16 cellular contexts compared by ENCODE assay signal in the genomic region with DNA sequence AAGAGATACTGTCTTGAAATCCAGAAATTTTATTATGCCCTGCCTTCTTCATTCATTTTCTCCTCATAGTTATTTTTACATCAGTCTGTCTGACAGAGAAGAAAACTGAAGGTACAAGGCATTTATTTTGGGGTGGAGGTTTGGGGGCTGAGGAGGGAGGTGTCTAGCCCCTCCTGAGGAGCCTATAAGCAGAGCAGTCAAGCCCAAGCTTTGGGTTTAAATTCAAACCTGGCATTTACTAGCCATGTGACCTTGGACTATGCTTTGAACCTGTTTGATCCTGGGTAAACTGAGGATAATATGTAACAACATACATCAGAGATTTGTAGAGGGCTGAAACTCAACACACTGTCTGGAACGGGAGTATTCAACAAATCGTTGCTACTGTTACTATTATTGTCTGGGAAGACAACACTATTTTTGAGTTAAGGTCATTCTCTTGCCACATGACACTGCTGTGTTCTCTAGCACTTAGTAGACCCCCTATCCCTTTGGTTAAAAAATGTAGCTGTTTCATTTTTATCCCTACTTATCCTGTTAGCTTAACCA.
"Had no signal": no experiment of that assay in that cellular context is flagged by ENCODE, and none has a peak within 500 bp of the region (broad histone marks: within the 10 kb centered on the region; RNA-seq: fewer than 3 reads in every experiment).

No MANE protein-coding gene starts in this region.

- H3K4me1 Mint-ChIP-seq: activated CD4-positive, alpha-beta T cell treated with anti-CD3 and anti-CD28 coated beads, Interleukin-2, amount 10 ng/mL, durations not matched to agents 7 days and 5 days; activated naive CD8-positive, alpha-beta T cell treated with anti-CD3 and anti-CD28 coated beads, Interleukin-2, amount 50 U/mL, for 24 hours; memory B cell; naive thymus-derived CD8-positive, alpha-beta T cell; stimulated activated effector memory CD8-positive, alpha-beta T cell treated with anti-CD3 and anti-CD28 coated beads, Interleukin-12 subunit alpha, Interleukin-12 subunit beta, amount 100 ng/mL, for 72 hours had no signal

- H3K27ac ChIP-seq: ascending aorta had no signal

- H3K4me3 Mint-ChIP-seq: activated CD4-positive, alpha-beta T cell treated with anti-CD3 and anti-CD28 coated beads, Interleukin-2, amount 10 ng/mL, durations not matched to agents 7 days and 5 days; activated naive CD8-positive, alpha-beta T cell treated with anti-CD3 and anti-CD28 coated beads, Interleukin-2, amount 50 U/mL, for 24 hours; effector memory CD8-positive, alpha-beta T cell; memory B cell; naive thymus-derived CD8-positive, alpha-beta T cell; stimulated activated effector memory CD8-positive, alpha-beta T cell treated with anti-CD3 and anti-CD28 coated beads, Interleukin-12 subunit alpha, Interleukin-12 subunit beta, amount 100 ng/mL, for 72 hours had no signal

- H3K9me3 Mint-ChIP-seq: activated CD4-positive, alpha-beta T cell treated with anti-CD3 and anti-CD28 coated beads, Interleukin-2, amount 10 ng/mL, durations not matched to agents 7 days and 5 days; activated naive CD8-positive, alpha-beta T cell treated with anti-CD3 and anti-CD28 coated beads, Interleukin-2, amount 50 U/mL, for 24 hours; effector memory CD8-positive, alpha-beta T cell; memory B cell; naive thymus-derived CD8-positive, alpha-beta T cell; stimulated activated effector memory CD8-positive, alpha-beta T cell treated with anti-CD3 and anti-CD28 coated beads, Interleukin-12 subunit alpha, Interleukin-12 subunit beta, amount 100 ng/mL, for 72 hours had no signal

- H3K9me3 ChIP-seq: ascending aorta, mucosa of descending colon, pancreas, transverse colon had no signal

- H3K27ac Mint-ChIP-seq: activated CD4-positive, alpha-beta T cell treated with anti-CD3 and anti-CD28 coated beads, Interleukin-2, amount 10 ng/mL, durations not matched to agents 7 days and 5 days; activated naive CD8-positive, alpha-beta T cell treated with anti-CD3 and anti-CD28 coated beads, Interleukin-2, amount 50 U/mL, for 24 hours; memory B cell; stimulated activated effector memory CD8-positive, alpha-beta T cell treated with anti-CD3 and anti-CD28 coated beads, Interleukin-12 subunit alpha, Interleukin-12 subunit beta, amount 100 ng/mL, for 72 hours had no signal

- ATAC-seq: activated naive CD8-positive, alpha-beta T cell treated with anti-CD3 and anti-CD28 coated beads, Interleukin-2, amount 50 U/mL, for 24 hours; effector memory CD8-positive, alpha-beta T cell; naive thymus-derived CD8-positive, alpha-beta T cell; stimulated activated effector memory CD8-positive, alpha-beta T cell treated with anti-CD3 and anti-CD28 coated beads, Interleukin-12 subunit alpha, Interleukin-12 subunit beta, amount 100 ng/mL, for 72 hours had no signal

- H3K4me3 ChIP-seq: ascending aorta, mucosa of descending colon, pancreas, transverse colon had no signal

- H3K27me3 Mint-ChIP-seq: activated CD4-positive, alpha-beta T cell treated with anti-CD3 and anti-CD28 coated beads, Interleukin-2, amount 10 ng/mL, durations not matched to agents 7 days and 5 days; activated naive CD8-positive, alpha-beta T cell treated with anti-CD3 and anti-CD28 coated beads, Interleukin-2, amount 50 U/mL, for 24 hours; effector memory CD8-positive, alpha-beta T cell; memory B cell; naive thymus-derived CD8-positive, alpha-beta T cell had no signal

- H3K27me3 ChIP-seq: ascending aorta, pancreas, transverse colon had no signal

- H3K36me3 ChIP-seq: pancreas, transverse colon had no signal

- DNase-seq: activated CD4-positive, alpha-beta T cell treated with anti-CD3 and anti-CD28 coated beads, Interleukin-2, amount 10 ng/mL, durations not matched to agents 7 days and 5 days; activated CD8-positive, alpha-beta memory T cell treated with anti-CD3 and anti-CD28 coated beads, Interleukin-2, amount 50 U/mL, for 48 hours; activated naive CD4-positive, alpha-beta T cell treated with Interleukin-2 at 50 U/mL for 16 hours; activated naive CD8-positive, alpha-beta T cell treated with anti-CD3 and anti-CD28 coated beads, Interleukin-2, amount 50 U/mL, for 24 hours; dermis blood vessel endothelial cell; effector memory CD8-positive, alpha-beta T cell; mucosa of descending colon; naive thymus-derived CD8-positive, alpha-beta T cell; pancreas; stimulated activated CD4-positive, alpha-beta T cell treated with anti-CD3 and anti-CD28 coated beads, Interleukin-12 subunit alpha, Interleukin-12 subunit beta, amount 100 ng/mL, for 4 hours; transverse colon had no signal

- FAIRE-seq: bronchial epithelial cell, frontal cortex, pancreas had no signal
